In genomic region chr14:106442857-106443256, GRCh38 we compare ENCODE assay signal across 14 cellular contexts.
DNase-seq lines count a peak whose midpoint lies in the region; ATAC-seq and TF ChIP-seq lines count a peak whose summit lies in the region.
"Had no signal": no experiment of that assay in that cellular context is flagged by ENCODE, and none has a peak within 500 bp of the region (broad histone marks: within the 10 kb centered on the region; RNA-seq: fewer than 3 reads in every experiment).

No MANE protein-coding gene starts in this region.

- H3K27ac Mint-ChIP-seq in MCF 10A (ENCODE audit: low read depth, unreplicated experiment): no peak overlapping the region

- CTCF ChIA-PET in MCF 10A (lab: Yijun Ruan, JAX): interaction anchor here (0.6 to 1.4 kb wide), 4 partner anchors 110 to 905 kb away, joined by 3 to 4 read pairs (median 3); no protein-coding TSS in a partner anchor

- peaks cover 61% of the 10 kb centered on the region for H3K27me3 Mint-ChIP-seq in MCF 10A (ENCODE audit: insufficient read depth, unreplicated experiment)

- H3K9me3 Mint-ChIP-seq in MCF 10A (ENCODE audit: unreplicated experiment): no peaks in the 10 kb centered on the region

- BruUV-seq in MCF 10A (replicated peaks; lab: Mats Ljungman, UMichigan): no TSS peak

- H3K27me3 ChIP-seq in breast epithelium: peaks cover 0 to 9% of the 10 kb centered on the region in 2 donors
- H3K27me3 ChIP-seq: brain microvascular endothelial cell, tibial nerve had no signal

- H3K27ac ChIP-seq in breast epithelium (no peak overlapping the region), coronary artery (no peak overlapping the region)
- H3K27ac ChIP-seq: brain microvascular endothelial cell, heart left ventricle, RWPE1, tibial nerve had no signal

- no peaks in the 10 kb centered on the region for H3K4me1 Mint-ChIP-seq in MCF 10A (ENCODE audit: insufficient read depth, unreplicated experiment)

- POLR2A ChIA-PET in MCF 10A (lab: Yijun Ruan, JAX): no interaction called here

- intact Hi-C loops in MCF 10A (cut with micrococcal nuclease): no loop called here
- intact Hi-C loops in breast epithelium (cut with DNase I; ENCODE audit: low total_unique reads): no loop called here

- TF ChIP-seq CTCF in MCF 10A (IDR thresholded peaks at IDR 0.05; ENCODE audit: unreplicated experiment) (peak; percentile 9), breast epithelium (IDR thresholded peaks at IDR 0.05) (no peak), foreskin fibroblast (IDR thresholded peaks at IDR 0.05; ENCODE audit: low read depth, low read length) (no peak), coronary artery (IDR thresholded peaks at IDR 0.05) (no peak)

- H3K36me3 ChIP-seq in breast epithelium: no peaks in the 10 kb centered on the region
- H3K36me3 ChIP-seq: brain microvascular endothelial cell, heart left ventricle, tibial nerve had no signal

- DNase-seq in MCF 10A (ENCODE audit: unreplicated experiment) (peak; percentile 14), breast epithelium (ENCODE audit: low spot score in 2 of 2) (no peak), foreskin fibroblast (no peak), coronary artery (ENCODE audit: low spot score) (no peak), medulla oblongata (ENCODE audit: extremely low spot score) (no peak)
- DNase-seq in central memory CD4-positive, alpha-beta T cell: peak; percentile 38
- DNase-seq: AML-193, brain microvascular endothelial cell, heart left ventricle, nucleus accumbens had no signal

- H3K36me3 Mint-ChIP-seq in MCF 10A (ENCODE audit: insufficient read depth, unreplicated experiment): no peaks in the 10 kb centered on the region

- ATAC-seq in activated CD4-positive, CD25-positive, alpha-beta regulatory T cell treated with anti-CD3 and anti-CD28 coated beads, Interleukin-2, amount 50 U/mL, for 24 hours: peak; percentile 61 to 66
- no peak for ATAC-seq in GM18520 (IDR thresholded peaks at IDR 0.05; ENCODE audit: unreplicated experiment)
- ATAC-seq: heart left ventricle had no signal

- no peaks in the 10 kb centered on the region for H3K4me1 ChIP-seq in breast epithelium
- H3K4me1 ChIP-seq: heart left ventricle, tibial nerve had no signal

- H3K4me3 Mint-ChIP-seq in MCF 10A (ENCODE audit: unreplicated experiment): no peak overlapping the region

- TF ChIP-seq POLR2A in breast epithelium (IDR thresholded peaks at IDR 0.05): no peak

- H3K9me3 ChIP-seq in breast epithelium: no peaks in the 10 kb centered on the region
- H3K9me3 ChIP-seq: heart left ventricle, tibial nerve had no signal

- no peak overlapping the region for H3K4me3 ChIP-seq in breast epithelium
- no peak overlapping the region for H3K4me3 ChIP-seq in foreskin fibroblast (ENCODE audit: low read depth in 1 of 2, low read length in 2 of 2)
- no peak overlapping the region for H3K4me3 ChIP-seq in coronary artery
- H3K4me3 ChIP-seq: heart left ventricle, tibial nerve had no signal

Comparison
In these comparisons a context has a peak if more than half of its experiments do, and no peak if none do; other contexts are left out.
1. DNase-seq: peak in MCF 10A (single experiment) and central memory CD4-positive, alpha-beta T cell (single experiment); none in breast epithelium (0 of 2), foreskin fibroblast (0 of 2), coronary artery (single experiment) and medulla oblongata (single experiment).